11 cellular contexts compared by ENCODE assay signal in the genomic region with DNA sequence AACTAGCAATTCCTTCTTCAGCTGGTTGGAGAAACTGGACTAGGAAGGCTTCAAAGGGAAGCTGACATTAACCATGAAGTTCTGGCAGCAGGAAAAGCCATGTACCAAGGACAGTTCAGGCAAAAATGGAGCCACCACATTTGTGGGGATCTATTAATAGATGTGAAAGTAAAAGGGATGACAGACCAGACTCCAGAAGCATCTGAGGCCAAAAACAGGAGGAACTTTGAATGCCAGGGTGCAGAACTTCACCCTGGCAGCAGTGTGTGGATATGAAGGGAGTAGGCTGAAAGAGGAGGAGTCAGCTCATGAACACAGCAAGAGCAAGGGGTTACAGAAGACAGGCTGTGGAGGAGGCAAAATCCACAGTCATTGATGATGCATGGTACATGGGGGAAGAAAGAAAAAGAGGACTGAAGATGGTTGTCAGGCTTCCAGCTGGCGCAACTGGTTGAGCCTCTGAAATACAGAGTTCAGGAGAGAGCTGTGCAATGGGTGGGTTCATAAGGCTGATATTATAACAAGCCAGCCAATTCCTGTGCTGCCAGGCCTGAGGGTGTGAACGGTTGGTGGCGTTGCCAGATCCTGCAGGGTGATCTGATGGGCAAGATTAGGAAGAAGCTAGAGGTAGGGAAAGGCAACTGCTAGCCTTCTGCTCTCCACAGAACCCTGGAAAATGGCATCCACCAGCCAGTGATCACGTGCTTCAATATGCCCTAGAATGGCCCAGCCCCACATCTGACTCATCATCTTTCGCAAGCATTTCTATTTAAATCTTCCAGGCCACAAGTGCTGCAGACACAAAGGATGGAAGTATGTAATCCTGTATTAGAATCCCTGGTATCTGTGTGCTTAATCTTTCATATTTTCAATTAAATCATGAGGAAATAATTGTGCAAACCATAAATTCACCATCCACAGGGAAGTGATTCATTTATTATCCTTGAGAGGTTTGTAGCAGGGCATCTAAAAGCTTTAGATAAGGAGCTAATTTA.
A peak's percentile ranks its signal among the peaks of the same experiment; 100 is the strongest.
DNase-seq lines count a peak whose midpoint lies in the region; TF ChIP-seq lines count a peak whose summit lies in the region.
"Had no signal": no experiment of that assay in that cellular context is flagged by ENCODE, and none has a peak within 500 bp of the region (broad histone marks: within the 10 kb centered on the region; RNA-seq: fewer than 3 reads in every experiment).

No MANE protein-coding gene starts in this region.

- TF ChIP-seq CTCF in GM10266 (IDR thresholded peaks at IDR 0.05; ENCODE audit: control insufficient read depth, insufficient read depth, low read depth, missing control alignments): no peak

- DNase-seq in AG08395 (ENCODE audit: low spot score) (peak; percentile 78), HCEC 1CT (peak; percentile 70), RPMI8226 (peak; percentile 45), fibroblast of peridontal ligament (ENCODE audit: extremely low read depth) (peak; percentile 88), GM10266 (ENCODE audit: extremely low spot score) (no peak), globus pallidus (ENCODE audit: low spot score) (no peak)
- no peak for DNase-seq in stimulated activated CD4-positive, alpha-beta T cell treated with anti-CD3 and anti-CD28 coated beads, Interleukin-2, amount 100 ng/mL, for 48 hours
- DNase-seq in activated T-cell treated with anti-CD3 and anti-CD28 coated beads, Interleukin-2, amount 50 U/mL, for 48 hours: no peak
- DNase-seq: cerebellar nuclear complex, DMS79 treated with DMSO at 0.1 percent for 48 hours, NCI-H1694 had no signal

Comparison
In these comparisons a context has a peak if more than half of its experiments do, and no peak if none do; other contexts are left out.
1. DNase-seq: peak in AG08395 (single experiment), HCEC 1CT (single experiment), RPMI8226 (single experiment) and fibroblast of peridontal ligament (single experiment); none in GM10266 (single experiment), globus pallidus (single experiment), stimulated activated CD4-positive, alpha-beta T cell treated with anti-CD3 and anti-CD28 coated beads, Interleukin-2, amount 100 ng/mL, for 48 hours (0 of 2) and activated T-cell treated with anti-CD3 and anti-CD28 coated beads, Interleukin-2, amount 50 U/mL, for 48 hours (0 of 2).